ENCODE assay signal across 12 cellular contexts in the genomic region with DNA sequence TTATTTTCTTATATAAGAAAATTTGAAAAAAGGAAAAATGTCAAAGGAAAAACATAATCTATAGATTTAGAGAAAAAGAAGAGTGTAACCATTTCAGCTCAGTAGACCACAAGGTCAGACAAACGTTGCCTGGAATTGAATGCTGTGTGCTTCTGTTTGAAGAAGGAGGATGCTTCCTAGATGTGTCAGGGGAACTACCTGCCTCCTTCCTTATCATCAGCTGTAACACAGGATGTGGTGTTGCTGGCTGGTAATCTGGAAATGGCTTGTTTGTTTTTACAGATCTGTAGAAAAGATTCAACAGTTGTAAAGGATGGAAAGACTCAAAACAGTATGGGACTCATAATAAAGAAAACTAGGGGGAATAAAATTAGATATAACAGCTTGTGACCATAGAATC.
DNase-seq lines count a peak whose midpoint lies in the region; ATAC-seq, FAIRE-seq and TF ChIP-seq lines count a peak whose summit lies in the region.
"Had no signal": no experiment of that assay in that cellular context is flagged by ENCODE, and none has a peak within 500 bp of the region (broad histone marks: within the 10 kb centered on the region; RNA-seq: fewer than 3 reads in every experiment).

No MANE protein-coding gene starts in this region.

- ATAC-seq in GM21360 (IDR thresholded peaks at IDR 0.05; ENCODE audit: unreplicated experiment): peak; percentile 67
- ATAC-seq in HG03354 (IDR thresholded peaks at IDR 0.05; ENCODE audit: poor library complexity, severe bottlenecking, unreplicated experiment): peak; percentile 75
- ATAC-seq in K562: peak; percentile 64

- CTCF ChIA-PET in K562 (lab: Yijun Ruan, JAX; ENCODE audit: low intra/inter-chr PET ratio): no interaction called here

- in situ Hi-C loops in K562 (cut with MboI): no loop called here

- H3K27ac ChIP-seq in K562 (ENCODE audit: extremely low read depth, low read depth, low read length): no peak overlapping the region
- H3K27ac ChIP-seq: C4-2B, cardiac muscle cell had no signal

- no peaks in the 10 kb centered on the region for H3K36me3 ChIP-seq in K562 (ENCODE audit: control insufficient read depth, insufficient read depth, low read length)
- H3K36me3 ChIP-seq: cardiac muscle cell had no signal

- no peaks in the 10 kb centered on the region for H3K79me2 ChIP-seq in K562 (ENCODE audit: control insufficient read depth, insufficient read depth, low read length)

- TF ChIP-seq RAD21 in K562 (CRISPR knock-in tag; conservative IDR thresholded peaks at IDR 0.05 in 1 of 2, IDR thresholded peaks at IDR 0.05 in 1 of 2): peak in 1 of 2 experiments; percentile 8; a peak in 1 of 4 replicates

- H3K4me3 ChIP-seq in GM12865 (ENCODE audit: low read depth, low read length): no peak overlapping the region
- H3K4me3 ChIP-seq in K562: no peak overlapping the region
- H3K4me3 ChIP-seq: cardiac muscle cell had no signal

- WGBS in K562 (ENCODE audit: insufficient coverage, low coverage, missing lambda C conversion rate): 0% methylated on average over 1 of the region's 1 CpG

- POLR2A ChIA-PET in K562 (lab: Yijun Ruan, JAX): interaction anchor here (0.6 to 1.5 kb wide), 3 partner anchors 8 to 25 kb away, joined by 3 to 4 read pairs (median 4); no protein-coding TSS in a partner anchor

- BruUV-seq in K562 (replicated peaks; lab: Mats Ljungman, UMichigan): no TSS peak

- intact Hi-C loops in K562 (cut with micrococcal nuclease): loop anchor here (10.0 kb wide), 1 partner anchor 159 kb away; the partner anchor contains the start of gene MEF2C

- TF ChIP-seq EP300 in K562 (IDR thresholded peaks at IDR 0.05; ENCODE audit: low read length): peak; percentile 79

- no peak overlapping the region for H3K4me2 ChIP-seq in K562 (ENCODE audit: insufficient read depth, low read length)

- peak; percentile 45 for DNase-seq in GM12865 (ENCODE audit: low read depth)
- peak in 2 of 4 experiments; percentile 30 to 58 for DNase-seq in K562 (ENCODE audit: extremely low read depth in 1 of 4, low spot score in 3 of 4)
- DNase-seq in NCI-H2196 treated with DMSO at 0.1 percent for 48 hours (lab: John Stamatoyannopoulos, UW; ENCODE audit: unreplicated experiment): no peak
- DNase-seq in SIG-M5 (lab: John Stamatoyannopoulos, UW): no peak
- DNase-seq in NCI-H2029 (lab: John Stamatoyannopoulos, UW): no peak
- DNase-seq in activated gamma-delta T cell (lab: John Stamatoyannopoulos, UW): no peak
- DNase-seq: activated CD4-positive, alpha-beta T cell treated with anti-CD3 and anti-CD28 coated beads, Interleukin-2, amount 50 U/mL, for 1 hour; stimulated activated CD4-positive, alpha-beta T cell treated with anti-CD3 and anti-CD28 coated beads, Interleukin-15, amount 100 ng/mL, for 24 hours had no signal

- no peak for TF ChIP-seq POLR2A in K562 (conservative IDR thresholded peaks at IDR 0.05)

- no peaks in the 10 kb centered on the region for H4K20me1 ChIP-seq in K562 (replicated peaks; ENCODE audit: control insufficient read depth, insufficient read depth, low read length)

- H3K9ac ChIP-seq in K562 (ENCODE audit: insufficient read depth in 1 of 2, low read depth in 2 of 2, low read length in 2 of 2): no peak overlapping the region

- TF ChIP-seq CTCF in GM12865 (IDR thresholded peaks at IDR 0.05; ENCODE audit: insufficient read depth, low read depth, low read length, missing control alignments): no peak
- no peak for TF ChIP-seq CTCF in K562 (IDR thresholded peaks at IDR 0.05 in 2 of 3, conservative IDR thresholded peaks at IDR 0.05 in 1 of 3; ENCODE audit: insufficient read depth in 2 of 3, low read depth in 1 of 3, low read length in 3 of 3)

- no peaks in the 10 kb centered on the region for H3K27me3 ChIP-seq in K562 (ENCODE audit: control insufficient read depth in 2 of 2, insufficient read depth in 2 of 2, low read length in 2 of 2)
- H3K27me3 ChIP-seq: cardiac muscle cell had no signal

- no peak for FAIRE-seq in K562 (lab: Jason Lieb, UNC)

- H3K9me3 ChIP-seq in K562 (replicated peaks; ENCODE audit: control insufficient read depth, insufficient read depth, low read depth, low read length): no peaks in the 10 kb centered on the region

- H3K9me1 ChIP-seq in K562 (ENCODE audit: control insufficient read depth, insufficient read depth, low read length): no peaks in the 10 kb centered on the region

- no peak overlapping the region; the same call in 1 of the 2 replicates for H2AFZ ChIP-seq in K562 (ENCODE audit: low read depth, low read length)

- peaks cover 0 to 30% of the 10 kb centered on the region in 2 experiments; a peak in 4 of 5 replicates for H3K4me1 ChIP-seq in K562 (replicated peaks in 1 of 2; ENCODE audit: control insufficient read depth in 2 of 2, insufficient read depth in 2 of 2, low read length in 2 of 2)

TF ChIP-seq in K562, 482 proteins besides CTCF, POLR2A, EP300 and RAD21 (continues in another document):
- TF ChIP-seq TSC22D4 (tag; IDR thresholded peaks at IDR 0.05) (no peak), GTF3C2 (IDR thresholded peaks at IDR 0.05; ENCODE audit: borderline replicate concordance, extremely low read depth, insufficient read length) (no peak), PYGO2 (tag; IDR thresholded peaks at IDR 0.05) (no peak), ZNF133 (CRISPR knock-in tag; IDR thresholded peaks at IDR 0.05) (no peak), ZNF354B (CRISPR knock-in tag; IDR thresholded peaks at IDR 0.05) (no peak), ZNF165 (CRISPR knock-in tag; IDR thresholded peaks at IDR 0.05; ENCODE audit: borderline replicate concordance) (no peak), TBL1XR1 (IDR thresholded peaks at IDR 0.05; ENCODE audit: low read length in 2 of 2) (0 out of 4 replicates have a peak, but pooled peaks of 1 of the 2 experiments have one; percentile 27), SMARCC2 (IDR thresholded peaks at IDR 0.05; ENCODE audit: low read depth) (peak; percentile 57; the same call in 1 of the 2 replicates), CBFA2T2 (conservative IDR thresholded peaks at IDR 0.05) (peak; percentile 39), HES1 (IDR thresholded peaks at IDR 0.05; ENCODE audit: low read depth) (0 out of 2 replicates have a peak, but pooled peaks have one; percentile 28), GATA2 (CRISPR knock-in tag; IDR thresholded peaks at IDR 0.05) (no peak), BRD9 (IDR thresholded peaks at IDR 0.05; ENCODE audit: low read depth, partially characterized antibody) (no peak), NCOR1 (IDR thresholded peaks at IDR 0.05) (peak; percentile 19; the same call in 1 of the 2 replicates), CTBP1 (IDR thresholded peaks at IDR 0.05; ENCODE audit: borderline replicate concordance) (peak; percentile 92), CHCHD3 (CRISPR knock-in tag; IDR thresholded peaks at IDR 0.05) (no peak), HNRNPUL1 (IDR thresholded peaks at IDR 0.05; ENCODE audit: low read length) (no peak), MYNN (IDR thresholded peaks at IDR 0.05) (no peak), MYNN (CRISPR knock-in tag; IDR thresholded peaks at IDR 0.05) (no peak), FOXA1 (IDR thresholded peaks at IDR 0.05; ENCODE audit: borderline replicate concordance) (peak; percentile 37; the same call in 1 of the 2 replicates), CAMTA2 (CRISPR knock-in tag; conservative IDR thresholded peaks at IDR 0.05) (no peak)
- TF ChIP-seq, protein P1, sequence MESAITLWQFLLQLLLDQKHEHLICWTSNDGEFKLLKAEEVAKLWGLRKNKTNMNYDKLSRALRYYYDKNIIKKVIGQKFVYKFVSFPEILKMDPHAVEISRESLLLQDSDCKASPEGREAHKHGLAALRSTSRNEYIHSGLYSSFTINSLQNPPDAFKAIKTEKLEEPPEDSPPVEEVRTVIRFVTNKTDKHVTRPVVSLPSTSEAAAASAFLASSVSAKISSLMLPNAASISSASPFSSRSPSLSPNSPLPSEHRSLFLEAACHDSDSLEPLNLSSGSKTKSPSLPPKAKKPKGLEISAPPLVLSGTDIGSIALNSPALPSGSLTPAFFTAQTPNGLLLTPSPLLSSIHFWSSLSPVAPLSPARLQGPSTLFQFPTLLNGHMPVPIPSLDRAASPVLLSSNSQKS (CRISPR knock-in tag; IDR thresholded peaks at IDR 0.05): no peak
- TF ChIP-seq, protein P2, sequence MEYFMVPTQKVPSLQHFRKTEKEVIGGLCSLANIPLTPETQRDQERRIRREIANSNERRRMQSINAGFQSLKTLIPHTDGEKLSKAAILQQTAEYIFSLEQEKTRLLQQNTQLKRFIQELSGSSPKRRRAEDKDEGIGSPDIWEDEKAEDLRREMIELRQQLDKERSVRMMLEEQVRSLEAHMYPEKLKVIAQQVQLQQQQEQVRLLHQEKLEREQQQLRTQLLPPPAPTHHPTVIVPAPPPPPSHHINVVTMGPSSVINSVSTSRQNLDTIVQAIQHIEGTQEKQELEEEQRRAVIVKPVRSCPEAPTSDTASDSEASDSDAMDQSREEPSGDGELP (CRISPR knock-in tag; IDR thresholded peaks at IDR 0.05; ENCODE audit: borderline replicate concordance): peak; percentile 28; the same call in 1 of the 2 replicates
